ENCODE assay signal across 11 cellular contexts in genomic region chr20:1302578-1303541, GRCh38. TPM values are rescaled to one million over a fixed set of nuclear protein-coding genes. Genes with fewer than 3 reads are reported as not detected.
DNase-seq lines count a peak whose midpoint lies in the region; ATAC-seq lines count a peak whose summit lies in the region.
"Had no signal": no experiment of that assay in that cellular context is flagged by ENCODE, and none has a peak within 500 bp of the region (broad histone marks: within the 10 kb centered on the region; RNA-seq: fewer than 3 reads in every experiment).

No MANE protein-coding gene starts in this region.

- DNase-seq in DMS53 (lab: John Stamatoyannopoulos, UW), result peak; percentile 75
- peak; percentile 36 for DNase-seq in HT-29 (ENCODE audit: low spot score)
- DNase-seq in SW480 (ENCODE audit: low spot score), result peak; percentile 65
- peak; percentile 66 for DNase-seq in left kidney (ENCODE audit: low read depth, low spot score)
- DNase-seq in LoVo (ENCODE audit: low spot score), result no peak
- DNase-seq: activated CD4-positive, CD25-positive, alpha-beta regulatory T cell treated with anti-CD3 and anti-CD28 coated beads, Interleukin-2, amount 50 U/mL, for 72 hours; amniotic stem cell; natural killer cell; Right ventricle myocardium superior had no signal

- no peak for ATAC-seq in HG03354 (IDR thresholded peaks at IDR 0.05; ENCODE audit: poor library complexity, severe bottlenecking, unreplicated experiment)
- ATAC-seq in GM19395 (IDR thresholded peaks at IDR 0.05; ENCODE audit: unreplicated experiment), result no peak

RNA-seq across cellular contexts. Expression of gene SDCBP2, which starts 26.1 kb away (rescaled TPM):
- 19.1 and 22.4 TPM in 2 replicates for total RNA-seq in HT-29 (2014; rRNA removed; shearing (Covaris generic))

RNA-seq across cellular contexts. Expression of gene SNPH, which starts 36.8 kb away (rescaled TPM):
- total RNA-seq in HT-29 (2014; rRNA removed; shearing (Covaris generic)), result 0.13 and 0.36 TPM in 2 replicates
